In the genomic region with DNA sequence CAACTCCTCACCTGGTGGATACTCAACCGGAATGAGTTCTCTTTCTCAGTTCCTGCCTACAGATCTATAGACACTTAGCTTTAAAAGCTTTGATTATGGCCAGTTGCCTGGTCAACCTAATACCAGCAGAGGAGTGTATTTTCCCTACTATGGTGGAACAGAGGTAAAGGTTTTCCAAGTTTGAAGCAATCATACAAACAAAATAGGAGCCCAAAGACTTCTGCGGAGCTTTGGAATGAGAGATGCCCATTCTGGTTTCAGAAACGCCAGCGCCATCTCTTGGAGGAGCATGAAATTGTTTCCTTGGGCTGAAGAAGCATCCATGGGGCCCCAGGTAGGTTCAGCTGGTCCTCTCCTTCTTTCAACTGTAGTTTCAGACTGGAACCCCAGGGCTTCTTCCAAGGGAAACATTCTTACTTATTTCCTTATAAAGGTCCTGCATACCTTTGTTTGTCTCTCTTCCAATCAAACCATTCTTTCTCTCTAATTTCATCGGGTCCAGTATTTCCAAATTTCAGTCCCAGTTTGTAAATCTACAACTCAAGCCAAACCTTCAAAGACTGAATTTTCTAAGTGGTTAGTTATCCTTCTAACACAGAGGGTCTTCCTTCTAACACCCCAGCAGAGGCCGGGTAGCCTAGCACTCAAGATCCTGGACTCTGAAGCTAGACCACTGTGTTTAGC, we compare ENCODE assay signal across 8 cellular contexts.
DNase-seq lines count a peak whose midpoint lies in the region; ATAC-seq, FAIRE-seq and TF ChIP-seq lines count a peak whose summit lies in the region.

No MANE protein-coding gene starts in this region.

- TF ChIP-seq CTCF in DND-41 (IDR thresholded peaks at IDR 0.05; ENCODE audit: borderline replicate concordance, extremely low read depth, low read length, poor library complexity, severe bottlenecking) (peak; percentile 64), GM12878 (IDR thresholded peaks at IDR 0.05 in 2 of 3, conservative IDR thresholded peaks at IDR 0.05 in 1 of 3; ENCODE audit: control insufficient read depth in 2 of 3, extremely low read depth in 1 of 3, insufficient read depth in 1 of 3, low read depth in 3 of 3, low read length in 3 of 3) (peak; percentile 42 to 84 (median 73))

- WGBS in GM12878 (ENCODE audit: insufficient coverage, insufficient replicate concordance, low lambda C conversion rate, missing lambda C conversion rate), result 17% methylated on average over 6 of the region's 6 CpGs

- POLR2A ChIA-PET in GM12878 (lab: Charles Lee), result no interaction called here

- no peak for TF ChIP-seq POLR2A in GM12878 (IDR thresholded peaks at IDR 0.05; ENCODE audit: low read depth, low read length)

- H3K36me3 ChIP-seq in DND-41 (ENCODE audit: insufficient read depth, low read length), result no peaks in the 10 kb centered on the region
- no peaks in the 10 kb centered on the region for H3K36me3 ChIP-seq in GM12878 (ENCODE audit: control insufficient read depth in 2 of 2, insufficient read depth in 2 of 2, low read length in 1 of 2)

- no TSS peak for BruUV-seq in GM12878 (replicated peaks; lab: Mats Ljungman, UMichigan)

- no peak for FAIRE-seq in RCC 7860 (lab: Jason Lieb, UNC)
- no peak for FAIRE-seq in GM12878 (lab: Jason Lieb, UNC)

- H3K27ac ChIP-seq in DND-41 (ENCODE audit: low read length) (no peak overlapping the region), GM12878 (ENCODE audit: control insufficient read depth, insufficient read depth) (no peak overlapping the region)

- CTCF ChIA-PET in GM12878 (lab: Yijun Ruan, JAX), result interaction anchor here (0.7 to 9.1 kb wide), 41 partner anchors 9 to 678 kb away, joined by 3 to 195 read pairs (median 5); no protein-coding TSS in a partner anchor

- no peaks in the 10 kb centered on the region for H3K9me3 ChIP-seq in DND-41 (ENCODE audit: insufficient read depth, low read length, severe bottlenecking)
- H3K9me3 ChIP-seq in GM12878 (replicated peaks; ENCODE audit: control insufficient read depth, insufficient read depth, low read length), result no peaks in the 10 kb centered on the region; the same call in 2 of the 3 replicates

- RAD21 ChIA-PET in GM12878 (lab: Charles Lee; ENCODE audit: unreplicated experiment), result interaction anchor here (0.9 to 7.4 kb wide), 23 partner anchors 9 to 652 kb away, joined by 3 to 110 read pairs (median 4); no protein-coding TSS in a partner anchor

- H3K79me2 ChIP-seq in DND-41 (ENCODE audit: insufficient read depth, low read length), result no peaks in the 10 kb centered on the region
- no peaks in the 10 kb centered on the region for H3K79me2 ChIP-seq in GM12878 (ENCODE audit: control insufficient read depth, insufficient read depth, low read length)

- H4K20me1 ChIP-seq in DND-41 (ENCODE audit: insufficient read depth, low read length), result 0 out of 2 replicates have a peak, but pooled peaks cover 4% of the 10 kb centered on the region
- H4K20me1 ChIP-seq in GM12878 (ENCODE audit: control insufficient read depth, insufficient read depth), result no peaks in the 10 kb centered on the region

- in situ Hi-C loops in GM12878 (cut with MboI), result loop anchor here (5.0 kb wide), 3 partner anchors 140 to 645 kb away; no protein-coding TSS in a partner anchor

- ATAC-seq in DND-41 (ENCODE audit: insufficient read depth, low read depth), result no peak
- ATAC-seq in GM12878, result peak; percentile 68
- ATAC-seq in GM19324 (IDR thresholded peaks at IDR 0.05; ENCODE audit: low FRiP score, unreplicated experiment), result no peak

- H3K4me3 ChIP-seq in DND-41 (ENCODE audit: low read depth in 1 of 2, low read length in 2 of 2) (no peak overlapping the region), GM12878 (no peak overlapping the region)
- H3K4me3 ChIP-seq in Jurkat, Clone E6-1 (ENCODE audit: low read length), result no peak overlapping the region

- H3K4me2 ChIP-seq in DND-41 (ENCODE audit: insufficient read depth, low read length), result no peak overlapping the region
- H3K4me2 ChIP-seq in GM12878 (ENCODE audit: control insufficient read depth, insufficient read depth), result no peak overlapping the region

- SMC1A ChIA-PET in GM12878 (lab: Charles Lee; ENCODE audit: uncharacterized antibody, unreplicated experiment), result interaction anchor here (0.6 to 4.9 kb wide), 28 partner anchors 9 to 652 kb away, joined by 3 to 90 read pairs (median 5); no protein-coding TSS in a partner anchor

- H3K27me3 ChIP-seq in DND-41 (ENCODE audit: insufficient read depth, low read length, poor library complexity) (peaks cover 24% of the 10 kb centered on the region), GM12878 (replicated peaks in 1 of 2; ENCODE audit: control insufficient read depth in 2 of 2, insufficient read depth in 2 of 2, low read length in 1 of 2) (no peaks in the 10 kb centered on the region; a peak in 1 of 4 replicates)

- intact Hi-C loops in GM12878 (cut with micrococcal nuclease; ENCODE audit: unreplicated experiment), result loop anchor here (1.0 to 5.0 kb wide), 4 partner anchors 85 to 193 kb away; no protein-coding TSS in a partner anchor

- no peak overlapping the region for H3K9ac ChIP-seq in DND-41 (ENCODE audit: low read depth, low read length)
- no peak overlapping the region for H3K9ac ChIP-seq in GM12878 (ENCODE audit: control insufficient read depth, insufficient read depth, low read length)

- H3K4me1 ChIP-seq in DND-41 (ENCODE audit: insufficient read depth, low read length), result no peaks in the 10 kb centered on the region
- H3K4me1 ChIP-seq in GM12878 (ENCODE audit: control insufficient read depth, insufficient read depth, low read length), result no peaks in the 10 kb centered on the region; the same call in 1 of the 2 replicates

- no peak overlapping the region for H2AFZ ChIP-seq in DND-41 (ENCODE audit: low read depth, low read length)
- H2AFZ ChIP-seq in GM12878 (ENCODE audit: control insufficient read depth, low read depth, low read length), result no peak overlapping the region

- TF ChIP-seq RAD21 in GM12878 (IDR thresholded peaks at IDR 0.05; ENCODE audit: insufficient read depth, low read depth, low read length), result peak; percentile 79

- DNase-seq in DND-41 (no peak), RCC 7860 (ENCODE audit: low spot score) (peak; percentile 58), GM12878 (ENCODE audit: low read depth, low spot score) (no peak), inferior parietal cortex (ENCODE audit: extremely low spot score) (peak; percentile 69), cerebellum (ENCODE audit: low spot score) (no peak)
- peak; percentile 27 for DNase-seq in Jurkat, Clone E6-1 (ENCODE audit: low read depth, low spot score)
- peak; percentile 25 for DNase-seq in stimulated activated CD4-positive, alpha-beta T cell treated with anti-CD3 and anti-CD28 coated beads, Interleukin-1b, Interleukin-23, amount 100 ng/mL, for 48 hours

- no peak for TF ChIP-seq EP300 in GM12878 (IDR thresholded peaks at IDR 0.05; ENCODE audit: borderline replicate concordance in 1 of 2, control insufficient read depth in 1 of 2, low read depth in 2 of 2, low read length in 2 of 2)

TF ChIP-seq in GM12878, 131 proteins besides CTCF, POLR2A, EP300 and RAD21:
- TF ChIP-seq ZNF592 (IDR thresholded peaks at IDR 0.05) (0 out of 2 replicates have a peak, but pooled peaks have one; percentile 23), SRF (IDR thresholded peaks at IDR 0.05; ENCODE audit: low read depth in 2 of 2, low read length in 2 of 2) (no peak), SMC3 (IDR thresholded peaks at IDR 0.05; ENCODE audit: borderline replicate concordance, low read length) (peak; percentile 88; the same call in 1 of the 2 replicates), GATAD2B (conservative IDR thresholded peaks at IDR 0.05; ENCODE audit: low read depth) (no peak), ETV6 (conservative IDR thresholded peaks at IDR 0.05 in 1 of 2, IDR thresholded peaks at IDR 0.05 in 1 of 2; ENCODE audit: borderline replicate concordance in 1 of 2, low read depth in 1 of 2) (no peak), SPI1 (IDR thresholded peaks at IDR 0.05; ENCODE audit: borderline replicate concordance, insufficient read depth, low read depth, low read length) (peak; percentile 31; the same call in 1 of the 2 replicates), ZNF384 (IDR thresholded peaks at IDR 0.05; ENCODE audit: borderline replicate concordance, low read depth, low read length) (no peak)
TF ChIP-seq in GM12878: peak in this region for 3.

Comparison
In these comparisons a context has a peak if more than half of its experiments do, and no peak if none do; other contexts are left out.
1. DNase-seq: peak in Jurkat, Clone E6-1 (single experiment), RCC 7860 (single experiment), inferior parietal cortex (single experiment) and stimulated activated CD4-positive, alpha-beta T cell treated with anti-CD3 and anti-CD28 coated beads, Interleukin-1b, Interleukin-23, amount 100 ng/mL, for 48 hours (single experiment); none in DND-41 (single experiment), GM12878 (single experiment) and cerebellum (single experiment).